23 cellular contexts compared by ENCODE assay signal in the genomic region with DNA sequence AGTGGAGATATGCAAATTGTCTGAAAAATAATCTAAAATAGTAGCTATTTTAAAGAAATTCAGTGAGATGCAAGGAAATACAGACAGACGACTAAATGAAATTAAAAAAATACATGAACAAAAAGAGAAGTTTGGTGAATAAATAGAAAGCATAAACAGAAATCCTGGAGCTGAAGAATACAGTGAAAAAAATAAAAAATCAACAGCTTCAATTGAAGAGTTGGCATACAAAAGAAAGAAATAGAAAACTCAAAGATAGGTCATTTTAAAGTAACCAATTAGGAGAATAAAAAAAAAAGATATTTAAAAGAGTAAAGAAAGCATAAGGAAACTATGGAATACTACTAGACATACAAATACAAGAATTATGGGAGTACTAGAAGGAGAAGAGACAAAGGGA.
"Had no signal": no experiment of that assay in that cellular context is flagged by ENCODE, and none has a peak within 500 bp of the region (broad histone marks: within the 10 kb centered on the region; RNA-seq: fewer than 3 reads in every experiment).

No MANE protein-coding gene starts in this region.

- H3K27me3 ChIP-seq: esophagus muscularis mucosa, foreskin keratinocyte, gastrocnemius medialis, heart right ventricle, left lung had no signal

- H3K4me3 ChIP-seq: coronary artery, dorsolateral prefrontal cortex, esophagus muscularis mucosa, gastrocnemius medialis, heart right ventricle, left lung, lower lobe of right lung, mucosa of descending colon had no signal

- DNase-seq: dermis blood vessel endothelial cell; dorsolateral prefrontal cortex; effector CD4-positive, alpha-beta T cell; effector memory CD4-positive, alpha-beta T cell; foreskin keratinocyte; gastrocnemius medialis; glutamatergic neuron; head of caudate nucleus; heart right ventricle; hippocampal formation; left cardiac atrium; left lung; left ventricle myocardium superior; lower lobe of right lung; mesenchymal stem cell; mucosa of descending colon; naive thymus-derived CD4-positive, alpha-beta T cell had no signal

- FAIRE-seq: colon, endothelial cell of umbilical vein, islet of Langerhans, keratinocyte had no signal

- H3K4me1 ChIP-seq: esophagus muscularis mucosa, foreskin keratinocyte, gastrocnemius medialis, heart right ventricle, left lung, lower lobe of right lung had no signal

- H3K27ac ChIP-seq: coronary artery, dorsolateral prefrontal cortex, esophagus muscularis mucosa, foreskin keratinocyte, gastrocnemius medialis, heart right ventricle, left lung, lower lobe of right lung had no signal

- H3K36me3 ChIP-seq: esophagus muscularis mucosa, gastrocnemius medialis, heart right ventricle, left lung, lower lobe of right lung had no signal

- H3K9me3 ChIP-seq: gastrocnemius medialis had no signal
